In genomic region chr14:103385994-103386491, GRCh38 we compare ENCODE assay signal across 2 cellular contexts.
TF ChIP-seq lines count a peak whose summit lies in the region.

No MANE protein-coding gene starts in this region.

TF ChIP-seq in A549, 52 proteins besides CTCF, POLR2A, EP300 and RAD21:
- no peak for TF ChIP-seq TFCP2L1 (CRISPR knock-in tag; IDR thresholded peaks at IDR 0.05)
- no peak for TF ChIP-seq NFE2L2 (conservative IDR thresholded peaks at IDR 0.05; ENCODE audit: low read length)
- TF ChIP-seq SREBF2 (IDR thresholded peaks at IDR 0.05) = no peak
- TF ChIP-seq MAFK (IDR thresholded peaks at IDR 0.05; ENCODE audit: partially characterized antibody) = no peak

TF ChIP-seq in endothelial cell of umbilical vein, 7 proteins besides CTCF, POLR2A, EP300 and RAD21:
- TF ChIP-seq FOS (IDR thresholded peaks at IDR 0.05; ENCODE audit: borderline replicate concordance, insufficient read depth, low read length) (no peak), MYC (IDR thresholded peaks at IDR 0.05; ENCODE audit: low read depth, low read length) (no peak), GATA2 (IDR thresholded peaks at IDR 0.05; ENCODE audit: insufficient read depth, insufficient read length, low read depth, low read length) (no peak), POLR2AphosphoS5 (IDR thresholded peaks at IDR 0.05; ENCODE audit: insufficient read depth, low read depth, low read length) (no peak), MAX (IDR thresholded peaks at IDR 0.05; ENCODE audit: insufficient read depth, insufficient read length) (no peak), EZH2 (IDR thresholded peaks at IDR 0.05; ENCODE audit: borderline replicate concordance, low read depth, low read length, severe bottlenecking) (no peak), JUN (IDR thresholded peaks at IDR 0.05; ENCODE audit: borderline replicate concordance, insufficient read depth, insufficient read length, low read depth) (no peak)
